In the genomic region with DNA sequence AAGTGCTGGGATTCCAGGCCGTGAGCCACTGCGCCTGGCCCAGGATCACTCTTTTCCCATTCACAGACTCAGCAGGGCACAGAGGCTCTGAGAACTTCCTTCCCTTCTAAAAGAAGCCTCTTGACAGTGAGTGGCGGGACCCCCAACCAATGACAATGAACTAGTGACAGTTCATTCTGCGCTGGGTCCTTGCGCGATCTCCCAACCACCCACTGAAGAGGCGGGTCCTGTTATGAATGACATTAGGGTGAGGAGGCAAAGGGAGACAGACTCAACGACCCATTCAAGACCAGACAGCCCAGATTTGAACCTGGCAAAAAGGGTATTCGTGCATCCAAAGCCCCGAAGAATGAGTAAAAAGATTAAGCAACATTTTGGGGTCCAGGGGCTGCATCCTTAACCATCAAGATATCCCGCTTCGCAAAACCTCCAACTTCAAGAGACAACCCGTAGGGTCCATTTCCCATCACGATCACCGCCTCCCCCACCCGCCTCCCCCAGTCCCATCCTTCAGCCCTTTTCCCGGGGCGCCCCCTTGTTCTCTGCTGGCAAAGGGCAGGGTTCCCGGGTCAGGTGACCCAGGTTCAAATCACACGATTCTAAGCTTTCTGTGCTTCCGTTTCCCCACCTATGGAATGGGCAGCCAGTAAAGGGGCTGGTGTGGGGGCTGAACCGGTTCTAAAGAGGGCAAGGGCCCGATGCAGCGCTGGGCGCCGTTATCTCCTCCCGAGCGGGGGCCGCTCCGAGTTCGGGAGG, we compare ENCODE assay signal across 8 cellular contexts. TPM values are rescaled to one million over a fixed set of nuclear protein-coding genes. Genes with fewer than 3 reads are reported as not detected.
DNase-seq lines count a peak whose midpoint lies in the region; ATAC-seq and TF ChIP-seq lines count a peak whose summit lies in the region.

No MANE protein-coding gene starts in this region.

- H3K4ac ChIP-seq in H9 (ENCODE audit: low read depth, low read length) = no peak overlapping the region

- intact Hi-C loops in prostate gland (cut with DNase I) = no loop called here

- H3K9me3 Mint-ChIP-seq in H9 = peaks cover 9 to 11% of the 10 kb centered on the region in 2 experiments

- no peak for TF ChIP-seq POLR2A in prostate gland (IDR thresholded peaks at IDR 0.05)

- H4K20me1 ChIP-seq in DND-41 (ENCODE audit: insufficient read depth, low read length) (peaks cover 46% of the 10 kb centered on the region), H9 (ENCODE audit: control insufficient read depth, insufficient read depth, insufficient read length) (no peaks in the 10 kb centered on the region)

- H3K27ac ChIP-seq in DND-41 (ENCODE audit: low read length) (peak overlapping the region; percentile 98), H9 (ENCODE audit: insufficient read length, low read depth, low read length) (no peak overlapping the region), angular gyrus (ENCODE audit: low read depth, low read length) (peak overlapping the region; percentile 95), right atrium auricular region (peak overlapping the region; percentile 97 to 98), prostate gland (peak overlapping the region; percentile 96 to 97)

- no CpG with 5 or more reads among the region's 31 CpGs for WGBS in H9 (ENCODE audit: extremely low coverage, insufficient read length, low lambda C conversion rate)
- WGBS in prostate gland = 3% methylated on average over 31 of the region's 31 CpGs

- DNase-seq in DND-41 = peak; percentile 98
- peak; percentile 97 for DNase-seq in H9
- peak; percentile 97 for DNase-seq in NAMALWA (ENCODE audit: low spot score)
- peak; percentile 53 for DNase-seq in T follicular helper cell (ENCODE audit: low read depth)
- DNase-seq in right atrium auricular region (ENCODE audit: low spot score) = peak; percentile 92
- DNase-seq in prostate gland (ENCODE audit: low spot score) = peak; percentile 84
- peak; percentile 80 for DNase-seq in ureter (ENCODE audit: low spot score)

- no peak overlapping the region for H2AK5ac ChIP-seq in H9 (ENCODE audit: insufficient read length, low read length)

- peak overlapping the region; percentile 77 to 91 (median 90) for H3K27ac Mint-ChIP-seq in H9

- H3K4me3 Mint-ChIP-seq in H9 = peak overlapping the region; percentile 82 to 94

- H3K27me3 Mint-ChIP-seq in H9 (ENCODE audit: low read depth) = no peaks in the 10 kb centered on the region

- H3K23me2 ChIP-seq in H9 (ENCODE audit: insufficient read length, low read depth, low read length, poor library complexity, severe bottlenecking) = peaks cover 11% of the 10 kb centered on the region

- H3K14ac ChIP-seq in H9 (ENCODE audit: insufficient read depth, low read length) = peak overlapping the region; percentile 81; the same call in 1 of the 2 replicates

- no peak overlapping the region for H4K5ac ChIP-seq in H9 (ENCODE audit: insufficient read length, low read depth, low read length)

- no peak overlapping the region for H2BK12ac ChIP-seq in H9 (ENCODE audit: insufficient read length, low read depth, low read length)

- H2BK120ac ChIP-seq in H9 (ENCODE audit: low read depth, low read length, poor library complexity, severe bottlenecking) = no peak overlapping the region

- H3K9me3 ChIP-seq in DND-41 (ENCODE audit: insufficient read depth, low read length, severe bottlenecking) (no peaks in the 10 kb centered on the region), H9 (ENCODE audit: control insufficient read depth, low read depth, low read length) (peaks cover under 1% of the 10 kb centered on the region), right atrium auricular region (no peaks in the 10 kb centered on the region), prostate gland (no peaks in the 10 kb centered on the region)

- peaks cover 62% of the 10 kb centered on the region for H3K36me3 ChIP-seq in DND-41 (ENCODE audit: insufficient read depth, low read length)
- peaks cover 32% of the 10 kb centered on the region for H3K36me3 ChIP-seq in right atrium auricular region
- H3K36me3 ChIP-seq in prostate gland = no peaks in the 10 kb centered on the region

- peak; percentile 30 for TF ChIP-seq CTCF in DND-41 (IDR thresholded peaks at IDR 0.05; ENCODE audit: borderline replicate concordance, extremely low read depth, low read length, poor library complexity, severe bottlenecking)
- 0 out of 3 replicates have a peak, but pooled peaks have one; percentile 13 for TF ChIP-seq CTCF in H9 (conservative IDR thresholded peaks at IDR 0.05)
- no peak for TF ChIP-seq CTCF in right atrium auricular region (IDR thresholded peaks at IDR 0.05)
- TF ChIP-seq CTCF in prostate gland (IDR thresholded peaks at IDR 0.05) = no peak

- no peak overlapping the region for H4K91ac ChIP-seq in H9 (ENCODE audit: insufficient read length, low read depth, low read length)

- H3K23ac ChIP-seq in H9 (ENCODE audit: insufficient read length, low read depth, low read length) = no peak overlapping the region

- no peak overlapping the region for H3K18ac ChIP-seq in H9 (ENCODE audit: insufficient read length, low read depth, low read length)

- peak overlapping the region; percentile 86 to 88 for H3K4me3 ChIP-seq in DND-41 (ENCODE audit: low read depth in 1 of 2, low read length in 2 of 2)
- peak overlapping the region; percentile 79 to 94 for H3K4me3 ChIP-seq in right atrium auricular region
- peak overlapping the region; percentile 83 to 99 for H3K4me3 ChIP-seq in prostate gland

- peaks cover 44 to 56% (median 55%) of the 10 kb centered on the region in 3 experiments for H3K36me3 Mint-ChIP-seq in H9 (ENCODE audit: insufficient read depth in 1 of 3, low read depth in 3 of 3)

- H3K9ac ChIP-seq in DND-41 (ENCODE audit: low read depth, low read length) (peak overlapping the region; percentile 91), H9 (ENCODE audit: extremely low read depth, insufficient read length, low read length) (peak overlapping the region; percentile 73)

- H2BK5ac ChIP-seq in H9 (ENCODE audit: insufficient read length, low read length) = no peak overlapping the region

- H4K8ac ChIP-seq in H9 (replicated peaks; ENCODE audit: insufficient read length, low read depth, low read length) = no peak overlapping the region

- peak; percentile 86 for ATAC-seq in DND-41 (ENCODE audit: insufficient read depth, low read depth)

- peaks cover 87% of the 10 kb centered on the region for H3K79me2 ChIP-seq in DND-41 (ENCODE audit: insufficient read depth, low read length)
- peaks cover 16% of the 10 kb centered on the region; the same call in 1 of the 2 replicates for H3K79me2 ChIP-seq in H9 (ENCODE audit: insufficient read depth, low read length)

- H3K27me3 ChIP-seq in DND-41 (ENCODE audit: insufficient read depth, low read length, poor library complexity) = no peaks in the 10 kb centered on the region
- H3K27me3 ChIP-seq in H9 (ENCODE audit: insufficient read depth, low read length) = no peaks in the 10 kb centered on the region
- no peaks in the 10 kb centered on the region for H3K27me3 ChIP-seq in right atrium auricular region
- no peaks in the 10 kb centered on the region for H3K27me3 ChIP-seq in prostate gland (replicated peaks; ENCODE audit: insufficient read depth)

- H3K4me1 Mint-ChIP-seq in H9 = peaks cover 10 to 15% of the 10 kb centered on the region in 2 experiments

- H3K4me2 ChIP-seq in DND-41 (ENCODE audit: insufficient read depth, low read length) (peak overlapping the region; percentile 68), H9 (ENCODE audit: insufficient read depth, insufficient read length, low read length) (peak overlapping the region; percentile 96)

- no peak overlapping the region for H2BK15ac ChIP-seq in H9 (ENCODE audit: low read depth, low read length)

- H2AFZ ChIP-seq in DND-41 (ENCODE audit: low read depth, low read length) (peak overlapping the region; percentile 65), H9 (ENCODE audit: low read length) (no peak overlapping the region)

- no peak overlapping the region for H2BK20ac ChIP-seq in H9 (ENCODE audit: low read depth, low read length, poor library complexity, severe bottlenecking)

- no peak overlapping the region for H3T11ph ChIP-seq in H9 (ENCODE audit: low read length)

- H3K4me1 ChIP-seq in DND-41 (ENCODE audit: insufficient read depth, low read length) (peaks cover 59% of the 10 kb centered on the region), H9 (ENCODE audit: insufficient read depth, low read length) (no peaks in the 10 kb centered on the region), right atrium auricular region (peaks cover 0 to 31% of the 10 kb centered on the region in 2 donors), prostate gland (replicated peaks) (peaks cover 6% of the 10 kb centered on the region)

- no peak overlapping the region for H3K56ac ChIP-seq in H9 (ENCODE audit: insufficient read length, low read depth, low read length)

- peaks cover 14% of the 10 kb centered on the region for H3K79me1 ChIP-seq in H9 (ENCODE audit: insufficient read depth, low read depth, low read length, poor library complexity, severe bottlenecking)

RNA-seq across cellular contexts. Expression of gene SUGP2, which starts 0.7 kb away (rescaled TPM):
- total RNA-seq in H9 (2021) (95.2 and 102 TPM in 2 replicates), right atrium auricular region (10 to 100 TPM; 25.4 to 36.1 TPM), prostate gland (10 to 100 TPM; 41.8 to 99.6 TPM), ureter (99.6 TPM)

RNA-seq across cellular contexts. Expression of gene ARMC6, which starts 0.8 kb away (rescaled TPM):
- total RNA-seq in H9 (2021) (66.5 and 69.0 TPM in 2 replicates), right atrium auricular region (10 to 100 TPM; 13.7 to 14.4 TPM), prostate gland (10 to 100 TPM; 36.1 to 43.3 TPM), ureter (42.2 TPM)

RNA-seq across cellular contexts. Expression of gene SLC25A42, which starts 31.2 kb away (rescaled TPM):
- total RNA-seq in H9 (2021) = 3.6 and 3.7 TPM in 2 replicates
- total RNA-seq in right atrium auricular region = 10 to 100 TPM; 10.3 to 14.4 TPM
- 10 to 100 TPM; 11.5 to 18.6 TPM for total RNA-seq in prostate gland
- total RNA-seq in ureter = 19.6 TPM

Comparison
In these comparisons a context has a peak if more than half of its experiments do, and no peak if none do; other contexts are left out.
1. CTCF ChIP-seq: peak in DND-41 (single experiment) and H9 (single experiment); none in right atrium auricular region (0 of 2) and prostate gland (0 of 4).
2. Peak in every context shown above with its lines, with median percentiles within 50 percentile points of each other: DNase-seq and H3K4me3 ChIP-seq.